Comparison of ENCODE assay signal across 16 cellular contexts in genomic region chr1:153539395-153540093, GRCh38. TPM values are rescaled to one million over a fixed set of nuclear protein-coding genes. Genes with fewer than 3 reads are reported as not detected.
DNase-seq lines count a peak whose midpoint lies in the region; ATAC-seq, FAIRE-seq and TF ChIP-seq lines count a peak whose summit lies in the region.
"Had no signal": no experiment of that assay in that cellular context is flagged by ENCODE, and none has a peak within 500 bp of the region (broad histone marks: within the 10 kb centered on the region; RNA-seq: fewer than 3 reads in every experiment).

No MANE protein-coding gene starts in this region.

- TF ChIP-seq RAD21 in HepG2 (CRISPR knock-in tag; IDR thresholded peaks at IDR 0.05) = no peak

- peaks cover 25% of the 10 kb centered on the region for H3K79me2 ChIP-seq in PC-9 (ENCODE audit: low read depth)
- no peaks in the 10 kb centered on the region for H3K79me2 ChIP-seq in HepG2 (ENCODE audit: insufficient read depth, low read length)

- H3K9me3 ChIP-seq in PC-9 (ENCODE audit: insufficient read depth, low read depth) (no peaks in the 10 kb centered on the region), spleen (no peaks in the 10 kb centered on the region), HepG2 (ENCODE audit: low read length) (no peaks in the 10 kb centered on the region)
- no peaks in the 10 kb centered on the region for H3K9me3 ChIP-seq in effector memory CD4-positive, alpha-beta T cell (ENCODE audit: control insufficient read depth, low read length)
- H3K9me3 ChIP-seq: pancreas, SK-N-SH had no signal

- H4K20me1 ChIP-seq in PC-9 (ENCODE audit: insufficient read depth) (peaks cover 4% of the 10 kb centered on the region; the same call in 1 of the 2 replicates), HepG2 (ENCODE audit: insufficient read depth, low read length) (no peaks in the 10 kb centered on the region)

- POLR2A ChIA-PET in PC-9 (lab: Charles Lee; ENCODE audit: unreplicated experiment) (interaction anchor here (0.6 to 1.1 kb wide), 2 partner anchors 29 to 73 kb away, joined by 3 read pairs; partner anchors contain the start of gene S100A16), HepG2 (lab: Yijun Ruan, JAX) (no interaction called here)

- no peaks in the 10 kb centered on the region for H3K27me3 ChIP-seq in PC-9 (ENCODE audit: insufficient read depth, low read depth)
- no peaks in the 10 kb centered on the region for H3K27me3 ChIP-seq in effector memory CD4-positive, alpha-beta T cell (replicated peaks; ENCODE audit: control insufficient read depth, insufficient read depth, low read length, poor library complexity, severe bottlenecking)
- no peaks in the 10 kb centered on the region for H3K27me3 ChIP-seq in spleen (replicated peaks in 1 of 7)
- H3K27me3 ChIP-seq in HepG2 (ENCODE audit: control insufficient read depth in 1 of 2, insufficient read depth in 2 of 2, low read length in 2 of 2) = peaks cover 0 to 10% of the 10 kb centered on the region in 2 experiments; a peak in 2 of 5 replicates
- H3K27me3 ChIP-seq: pancreas had no signal

- TF ChIP-seq CTCF in PC-9 (conservative IDR thresholded peaks at IDR 0.05) (no peak), spleen (IDR thresholded peaks at IDR 0.05 in 8 of 11, conservative IDR thresholded peaks at IDR 0.05 in 3 of 11) (no peak), HepG2 (CRISPR knock-in tag; IDR thresholded peaks at IDR 0.05) (no peak)

- H2AFZ ChIP-seq in PC-9 (no peak overlapping the region), HepG2 (ENCODE audit: low read length) (no peak overlapping the region)

- no peak for FAIRE-seq in HepG2 (lab: Jason Lieb, UNC)
- FAIRE-seq: endometrium, pancreas had no signal

- CTCF ChIA-PET in PC-9 (lab: Charles Lee) (interaction anchor here (0.6 kb wide), 1 partner anchor 31 kb away, joined by 13 read pairs; no protein-coding TSS in a partner anchor), HepG2 (lab: Yijun Ruan, JAX; ENCODE audit: low intra/inter-chr PET ratio, low total read pairs) (no interaction called here)

- DNase-seq in NCI-H2171 treated with DMSO at 0.1 percent for 48 hours (lab: John Stamatoyannopoulos, UW) (peak; percentile 20), NCI-H2171 (lab: John Stamatoyannopoulos, UW) (no peak), PC-9 (no peak), spleen (peak; percentile 48), HepG2 (ENCODE audit: low spot score) (no peak), anterior cingulate cortex (lab: John Stamatoyannopoulos, UW) (no peak), NCI-H524 treated with DMSO at 0.1 percent for 48 hours (lab: John Stamatoyannopoulos, UW) (no peak)
- no peak for DNase-seq in effector memory CD4-positive, alpha-beta T cell
- DNase-seq: head of caudate nucleus; MM.1S; SK-N-SH; stimulated activated CD4-positive, alpha-beta T cell treated with anti-CD3 and anti-CD28 coated beads, Interleukin-4, amount 100 ng/mL, for 4 hours; substantia nigra had no signal

- TF ChIP-seq EP300 in HepG2 (IDR thresholded peaks at IDR 0.05; ENCODE audit: low read depth in 2 of 2, low read length in 2 of 2) = no peak
- no peak for TF ChIP-seq EP300 in HepG2 (CRISPR knock-in tag; IDR thresholded peaks at IDR 0.05; ENCODE audit: borderline replicate concordance)

- H3K4me2 ChIP-seq in PC-9 (peak overlapping the region; percentile 89), HepG2 (ENCODE audit: low read depth, low read length) (no peak overlapping the region)
- H3K4me2 ChIP-seq: SK-N-SH had no signal

- no peak overlapping the region for H3K9ac ChIP-seq in HepG2 (ENCODE audit: insufficient read depth, low read depth, low read length)
- H3K9ac ChIP-seq: SK-N-SH had no signal

- H3K27ac ChIP-seq in PC-9 (peak overlapping the region; percentile 94), spleen (peak overlapping the region in 4 of 8 donors; percentile 73 to 93 (median 88)), HepG2 (ENCODE audit: extremely low read length, insufficient read depth, low read length) (no peak overlapping the region)
- peak overlapping the region; percentile 76 for H3K27ac ChIP-seq in effector memory CD4-positive, alpha-beta T cell (ENCODE audit: insufficient read depth, low read length, poor library complexity, severe bottlenecking)
- H3K27ac ChIP-seq: pancreas had no signal

- in situ Hi-C loops in HepG2 (cut with HindIII; ENCODE audit: extremely low pct_ligation_motif_present, low pct_unique_long_range_greater_than_20kb) = no loop called here

- peak overlapping the region; percentile 34; the same call in 1 of the 2 replicates for H3K4me3 ChIP-seq in PC-9
- no peak overlapping the region for H3K4me3 ChIP-seq in effector memory CD4-positive, alpha-beta T cell (ENCODE audit: insufficient read depth, low read depth, low read length, poor library complexity, severe bottlenecking)
- no peak overlapping the region for H3K4me3 ChIP-seq in spleen
- H3K4me3 ChIP-seq in HepG2 (replicated peaks in 1 of 3; ENCODE audit: insufficient read depth in 1 of 3, low read depth in 2 of 3, low read length in 3 of 3) = no peak overlapping the region
- H3K4me3 ChIP-seq: pancreas had no signal

- peaks cover 72% of the 10 kb centered on the region for H3F3A ChIP-seq in PC-9 (ENCODE audit: insufficient read depth, low read depth)

- H3K36me3 ChIP-seq in PC-9 (ENCODE audit: low read depth) (peaks cover 6% of the 10 kb centered on the region), spleen (peaks cover 0 to 27% (median 0%) of the 10 kb centered on the region in 6 donors), HepG2 (replicated peaks in 1 of 2; ENCODE audit: control insufficient read depth in 1 of 2, insufficient read depth in 2 of 2, low read length in 2 of 2) (no peaks in the 10 kb centered on the region)
- peaks cover 18% of the 10 kb centered on the region for H3K36me3 ChIP-seq in effector memory CD4-positive, alpha-beta T cell (ENCODE audit: control insufficient read depth, insufficient read depth, low read length)
- H3K36me3 ChIP-seq: pancreas had no signal

- H3K4me1 ChIP-seq in PC-9 (replicated peaks; ENCODE audit: insufficient read depth) = peaks cover 85% of the 10 kb centered on the region
- peaks cover 72% of the 10 kb centered on the region for H3K4me1 ChIP-seq in effector memory CD4-positive, alpha-beta T cell (ENCODE audit: control insufficient read depth, insufficient read depth, low read length, poor library complexity, severe bottlenecking)
- peaks cover 24 to 78% (median 66%) of the 10 kb centered on the region in 6 donors for H3K4me1 ChIP-seq in spleen
- peaks cover 90% of the 10 kb centered on the region for H3K4me1 ChIP-seq in HepG2 (ENCODE audit: insufficient read depth, low read length)

- TF ChIP-seq POLR2A in spleen (IDR thresholded peaks at IDR 0.05) = no peak
- TF ChIP-seq POLR2A in HepG2 (IDR thresholded peaks at IDR 0.05; ENCODE audit: insufficient read depth in 1 of 2, low read depth in 2 of 2, low read length in 2 of 2) = no peak

- BruUV-seq in PC-9 (replicated peaks; lab: Mats Ljungman, UMichigan) (no TSS peak), HepG2 (replicated peaks; lab: Mats Ljungman, UMichigan) (no TSS peak)

- H3K9me2 ChIP-seq in PC-9 (ENCODE audit: insufficient read depth) = no peaks in the 10 kb centered on the region
- H3K9me2 ChIP-seq: SK-N-SH had no signal

- ATAC-seq in HepG2 = no peak
- ATAC-seq: left lobe of liver, pancreas had no signal

- WGBS in spleen, 5 donors = 85 to 89% (median 87%) methylated on average over 4 of the region's 4 CpGs
- WGBS in HepG2 (ENCODE audit: low lambda C conversion rate) = 33% methylated on average over 4 of the region's 4 CpGs

- intact Hi-C loops in PC-9 (cut with micrococcal nuclease; ENCODE audit: unreplicated experiment) = loop anchor here (10.0 kb wide), 1 partner anchor 425 kb away; the partner anchor contains the start of genes CREB3L4 and SLC39A1
- intact Hi-C loops in spleen (cut with DNase I; ENCODE audit: low total_unique reads) = no loop called here
- intact Hi-C loops in HepG2 (cut with micrococcal nuclease; ENCODE audit: unreplicated experiment) = no loop called here

RNA-seq across cellular contexts. Expression of gene S100A5, which starts 1.2 kb away (rescaled TPM):
- total RNA-seq in PC-9 (2021) (7.2 and 11.1 TPM in 2 replicates), spleen (1 to 10 TPM in 1 of 7 donors, not detected in 6; 2.8 TPM), HepG2 (2016; rRNA removed; fragmentation: Illumina TruSeq; extraction: Trizol) (not detected in 2 replicates)
- polyA plus RNA-seq in spleen (under 1 TPM in 2 of 3 donors, not detected in 1; 0.32 to 0.46 TPM), HepG2 (2011; rRNA removed) (not detected in 2 replicates)
- not detected in 2 replicates for total RNA-seq in HepG2 (2016; cell fraction: cytosol; rRNA removed; fragmentation: Illumina TruSeq; extraction: Trizol; ENCODE audit: low read depth)
- total RNA-seq in HepG2 (2016; cell fraction: insoluble cytoplasmic fraction; rRNA removed; fragmentation: Illumina TruSeq; extraction: Trizol) = not detected in 2 replicates
- not detected in 2 replicates for total RNA-seq in HepG2 (2016; cell fraction: membrane; rRNA removed; fragmentation: Illumina TruSeq; extraction: Trizol)
- total RNA-seq in HepG2 (2016; cell fraction: nucleus; rRNA removed; fragmentation: Illumina TruSeq; extraction: Trizol) = not detected in 2 replicates
- not detected in 2 replicates for polyA plus RNA-seq in HepG2 (2011; cell fraction: cytosol; rRNA removed)
- 0.71 TPM in 1 of 2 replicates, not detected in the other for polyA plus RNA-seq in HepG2 (2011; cell fraction: nucleus; rRNA removed)
- not detected in 2 replicates for polyA plus RNA-seq in HepG2 (2012)
- not detected in 2 replicates for polyA plus RNA-seq in HepG2 (2016; cell fraction: cytosol; fragmentation: Illumina TruSeq; extraction: Trizol; ENCODE audit: low read depth)
- not detected in 2 replicates for polyA plus RNA-seq in HepG2 (2016; cell fraction: insoluble cytoplasmic fraction; fragmentation: Illumina TruSeq; extraction: Trizol; ENCODE audit: low read depth)
- not detected in 2 replicates for polyA plus RNA-seq in HepG2 (2016; cell fraction: membrane; fragmentation: Illumina TruSeq; extraction: Trizol; ENCODE audit: low read depth)
- not detected in 2 replicates for polyA plus RNA-seq in HepG2 (2016; cell fraction: nucleus; fragmentation: Illumina TruSeq; extraction: Trizol; ENCODE audit: insufficient read depth, low read depth)
- not detected in 2 replicates for polyA minus RNA-seq in HepG2 (2011; rRNA and poly(A)+ RNA removed; ENCODE audit: low replicate concordance)
- not detected in 2 replicates for polyA minus RNA-seq in HepG2 (2011; cell fraction: cytosol; rRNA and poly(A)+ RNA removed)
- not detected in 2 replicates for polyA minus RNA-seq in HepG2 (2011; cell fraction: nucleus; rRNA and poly(A)+ RNA removed)
- total RNA-seq: left lobe of liver, pancreas had no signal
- polyA plus RNA-seq: pancreas had no signal

RNA-seq across cellular contexts. Expression of gene S100A6, which starts 3.8 kb away (rescaled TPM):
- total RNA-seq in PC-9 (2021) (873 and 994 TPM in 2 replicates), spleen (100 to 1,000 TPM; 121 to 403 (median 193) TPM), HepG2 (2016; rRNA removed; fragmentation: Illumina TruSeq; extraction: Trizol) (85.0 and 87.3 TPM in 2 replicates)
- polyA plus RNA-seq in spleen (100 to 1,000 TPM; 578 to 779 (median 653) TPM), HepG2 (2011; rRNA removed) (72.9 and 82.2 TPM in 2 replicates)
- total RNA-seq in HepG2 (2016; cell fraction: cytosol; rRNA removed; fragmentation: Illumina TruSeq; extraction: Trizol; ENCODE audit: low read depth) = 95.2 and 111 TPM in 2 replicates
- total RNA-seq in HepG2 (2016; cell fraction: insoluble cytoplasmic fraction; rRNA removed; fragmentation: Illumina TruSeq; extraction: Trizol) = 89.3 and 95.9 TPM in 2 replicates
- total RNA-seq in HepG2 (2016; cell fraction: membrane; rRNA removed; fragmentation: Illumina TruSeq; extraction: Trizol) = 73.2 and 86.0 TPM in 2 replicates
- total RNA-seq in HepG2 (2016; cell fraction: nucleus; rRNA removed; fragmentation: Illumina TruSeq; extraction: Trizol) = 41.0 and 44.0 TPM in 2 replicates
- polyA plus RNA-seq in HepG2 (2011; cell fraction: cytosol; rRNA removed) = 27.1 and 54.2 TPM in 2 replicates
- 21.4 and 24.5 TPM in 2 replicates for polyA plus RNA-seq in HepG2 (2011; cell fraction: nucleus; rRNA removed)
- polyA plus RNA-seq in HepG2 (2012) = 25.8 and 48.9 TPM in 2 replicates
- 88.0 and 125 TPM in 2 replicates for polyA plus RNA-seq in HepG2 (2016; cell fraction: cytosol; fragmentation: Illumina TruSeq; extraction: Trizol; ENCODE audit: low read depth)
- 75.5 and 87.1 TPM in 2 replicates for polyA plus RNA-seq in HepG2 (2016; cell fraction: insoluble cytoplasmic fraction; fragmentation: Illumina TruSeq; extraction: Trizol; ENCODE audit: low read depth)
- 64.5 and 81.1 TPM in 2 replicates for polyA plus RNA-seq in HepG2 (2016; cell fraction: membrane; fragmentation: Illumina TruSeq; extraction: Trizol; ENCODE audit: low read depth)
- polyA plus RNA-seq in HepG2 (2016; cell fraction: nucleus; fragmentation: Illumina TruSeq; extraction: Trizol; ENCODE audit: insufficient read depth, low read depth) = 81.0 and 88.7 TPM in 2 replicates
- polyA minus RNA-seq in HepG2 (2011; rRNA and poly(A)+ RNA removed; ENCODE audit: low replicate concordance) = 67.0 and 985 TPM in 2 replicates
- 46.8 and 61.9 TPM in 2 replicates for polyA minus RNA-seq in HepG2 (2011; cell fraction: cytosol; rRNA and poly(A)+ RNA removed)
- 10.4 and 13.5 TPM in 2 replicates for polyA minus RNA-seq in HepG2 (2011; cell fraction: nucleus; rRNA and poly(A)+ RNA removed)

RNA-seq across cellular contexts. Expression of gene S100A4, which starts 6.1 kb away (rescaled TPM):
- total RNA-seq in PC-9 (2021) = 303 and 346 TPM in 2 replicates
- 100 to 1,000 TPM; 161 to 521 (median 309) TPM for total RNA-seq in spleen
- 100 to 1,000 TPM; 309 to 755 (median 572) TPM for polyA plus RNA-seq in spleen
- 20.2 and 24.5 TPM in 2 replicates for total RNA-seq in HepG2 (2016; rRNA removed; fragmentation: Illumina TruSeq; extraction: Trizol)
- total RNA-seq in HepG2 (2016; cell fraction: cytosol; rRNA removed; fragmentation: Illumina TruSeq; extraction: Trizol; ENCODE audit: low read depth) = 10.5 and 12.8 TPM in 2 replicates
- 20.9 and 28.0 TPM in 2 replicates for total RNA-seq in HepG2 (2016; cell fraction: insoluble cytoplasmic fraction; rRNA removed; fragmentation: Illumina TruSeq; extraction: Trizol)
- 10.0 and 12.0 TPM in 2 replicates for total RNA-seq in HepG2 (2016; cell fraction: membrane; rRNA removed; fragmentation: Illumina TruSeq; extraction: Trizol)
- 9.7 and 12.1 TPM in 2 replicates for total RNA-seq in HepG2 (2016; cell fraction: nucleus; rRNA removed; fragmentation: Illumina TruSeq; extraction: Trizol)
- 9.6 and 12.9 TPM in 2 replicates for polyA plus RNA-seq in HepG2 (2011; rRNA removed)
- polyA plus RNA-seq in HepG2 (2011; cell fraction: cytosol; rRNA removed) = 9.3 and 18.7 TPM in 2 replicates
- polyA plus RNA-seq in HepG2 (2011; cell fraction: nucleus; rRNA removed) = 3.3 and 3.4 TPM in 2 replicates
- polyA plus RNA-seq in HepG2 (2012) = 6.0 and 7.5 TPM in 2 replicates
- 9.9 and 13.6 TPM in 2 replicates for polyA plus RNA-seq in HepG2 (2016; cell fraction: cytosol; fragmentation: Illumina TruSeq; extraction: Trizol; ENCODE audit: low read depth)
- polyA plus RNA-seq in HepG2 (2016; cell fraction: insoluble cytoplasmic fraction; fragmentation: Illumina TruSeq; extraction: Trizol; ENCODE audit: low read depth) = 25.0 and 26.5 TPM in 2 replicates
- 7.8 and 8.2 TPM in 2 replicates for polyA plus RNA-seq in HepG2 (2016; cell fraction: membrane; fragmentation: Illumina TruSeq; extraction: Trizol; ENCODE audit: low read depth)
- polyA plus RNA-seq in HepG2 (2016; cell fraction: nucleus; fragmentation: Illumina TruSeq; extraction: Trizol; ENCODE audit: insufficient read depth, low read depth) = 13.5 and 17.9 TPM in 2 replicates
- 2.2 and 807 TPM in 2 replicates for polyA minus RNA-seq in HepG2 (2011; rRNA and poly(A)+ RNA removed; ENCODE audit: low replicate concordance)
- 4.3 and 4.7 TPM in 2 replicates for polyA minus RNA-seq in HepG2 (2011; cell fraction: cytosol; rRNA and poly(A)+ RNA removed)
- 3.5 and 4.6 TPM in 2 replicates for polyA minus RNA-seq in HepG2 (2011; cell fraction: nucleus; rRNA and poly(A)+ RNA removed)

RNA-seq across cellular contexts. Expression of gene S100A3, which starts 9.5 kb away (rescaled TPM):
- total RNA-seq in PC-9 (2021) (1.5 and 2.4 TPM in 2 replicates), spleen (1 to 10 TPM in 2 of 7 donors, under 1 TPM in 1, not detected in 4; 0.44 to 1.3 (median 1.0) TPM), HepG2 (2016; rRNA removed; fragmentation: Illumina TruSeq; extraction: Trizol) (2.5 and 2.8 TPM in 2 replicates)
- polyA plus RNA-seq in spleen (1 to 10 TPM; 1.1 to 2.6 (median 2.2) TPM), HepG2 (2011; rRNA removed) (3.6 and 4.5 TPM in 2 replicates)
- 1.4 and 1.9 TPM in 2 replicates for total RNA-seq in HepG2 (2016; cell fraction: cytosol; rRNA removed; fragmentation: Illumina TruSeq; extraction: Trizol; ENCODE audit: low read depth)
- 2.1 and 3.0 TPM in 2 replicates for total RNA-seq in HepG2 (2016; cell fraction: insoluble cytoplasmic fraction; rRNA removed; fragmentation: Illumina TruSeq; extraction: Trizol)
- total RNA-seq in HepG2 (2016; cell fraction: membrane; rRNA removed; fragmentation: Illumina TruSeq; extraction: Trizol) = 1.7 and 2.1 TPM in 2 replicates
- total RNA-seq in HepG2 (2016; cell fraction: nucleus; rRNA removed; fragmentation: Illumina TruSeq; extraction: Trizol) = 0.63 and 0.65 TPM in 2 replicates
- polyA plus RNA-seq in HepG2 (2011; cell fraction: cytosol; rRNA removed) = 3.2 and 7.2 TPM in 2 replicates
- polyA plus RNA-seq in HepG2 (2011; cell fraction: nucleus; rRNA removed) = 1.4 and 1.7 TPM in 2 replicates
- polyA plus RNA-seq in HepG2 (2012) = 0.36 and 0.80 TPM in 2 replicates
- 1.4 and 2.2 TPM in 2 replicates for polyA plus RNA-seq in HepG2 (2016; cell fraction: cytosol; fragmentation: Illumina TruSeq; extraction: Trizol; ENCODE audit: low read depth)
- 3.6 and 3.7 TPM in 2 replicates for polyA plus RNA-seq in HepG2 (2016; cell fraction: insoluble cytoplasmic fraction; fragmentation: Illumina TruSeq; extraction: Trizol; ENCODE audit: low read depth)
- 1.8 TPM in 2 replicates for polyA plus RNA-seq in HepG2 (2016; cell fraction: membrane; fragmentation: Illumina TruSeq; extraction: Trizol; ENCODE audit: low read depth)
- 2.5 and 2.6 TPM in 2 replicates for polyA plus RNA-seq in HepG2 (2016; cell fraction: nucleus; fragmentation: Illumina TruSeq; extraction: Trizol; ENCODE audit: insufficient read depth, low read depth)
- polyA minus RNA-seq in HepG2 (2011; rRNA and poly(A)+ RNA removed; ENCODE audit: low replicate concordance) = 5.2 and 5.8 TPM in 2 replicates
- 1.8 TPM in 1 of 2 replicates, not detected in the other for polyA minus RNA-seq in HepG2 (2011; cell fraction: cytosol; rRNA and poly(A)+ RNA removed)
- 0.90 TPM in 1 of 2 replicates, not detected in the other for polyA minus RNA-seq in HepG2 (2011; cell fraction: nucleus; rRNA and poly(A)+ RNA removed)
- total RNA-seq: left lobe of liver had no signal

RNA-seq across cellular contexts. Expression of gene S100A2, which starts 26.1 kb away (rescaled TPM):
- total RNA-seq in PC-9 (2021) (145 and 147 TPM in 2 replicates), spleen (under 1 TPM in 2 of 7 donors, not detected in 5; 0.60 to 0.97 TPM), HepG2 (2016; rRNA removed; fragmentation: Illumina TruSeq; extraction: Trizol) (1.2 and 1.4 TPM in 2 replicates)
- polyA plus RNA-seq in spleen (1 to 10 TPM in 2 of 3 donors, under 1 TPM in 1; 0.61 to 5.2 (median 2.8) TPM), HepG2 (2011; rRNA removed) (1.2 and 1.4 TPM in 2 replicates)
- total RNA-seq in HepG2 (2016; cell fraction: cytosol; rRNA removed; fragmentation: Illumina TruSeq; extraction: Trizol; ENCODE audit: low read depth) = 2.0 and 3.0 TPM in 2 replicates
- total RNA-seq in HepG2 (2016; cell fraction: insoluble cytoplasmic fraction; rRNA removed; fragmentation: Illumina TruSeq; extraction: Trizol) = 1.6 and 2.1 TPM in 2 replicates
- 2.0 and 2.6 TPM in 2 replicates for total RNA-seq in HepG2 (2016; cell fraction: membrane; rRNA removed; fragmentation: Illumina TruSeq; extraction: Trizol)
- total RNA-seq in HepG2 (2016; cell fraction: nucleus; rRNA removed; fragmentation: Illumina TruSeq; extraction: Trizol) = 0.50 and 1.2 TPM in 2 replicates
- 1.2 and 1.7 TPM in 2 replicates for polyA plus RNA-seq in HepG2 (2011; cell fraction: cytosol; rRNA removed)
- polyA plus RNA-seq in HepG2 (2011; cell fraction: nucleus; rRNA removed) = 0.52 and 0.93 TPM in 2 replicates
- 0.30 and 1.1 TPM in 2 replicates for polyA plus RNA-seq in HepG2 (2012)
- polyA plus RNA-seq in HepG2 (2016; cell fraction: cytosol; fragmentation: Illumina TruSeq; extraction: Trizol; ENCODE audit: low read depth) = 1.6 and 1.8 TPM in 2 replicates
- 1.6 TPM in 2 replicates for polyA plus RNA-seq in HepG2 (2016; cell fraction: insoluble cytoplasmic fraction; fragmentation: Illumina TruSeq; extraction: Trizol; ENCODE audit: low read depth)
- polyA plus RNA-seq in HepG2 (2016; cell fraction: membrane; fragmentation: Illumina TruSeq; extraction: Trizol; ENCODE audit: low read depth) = 1.9 and 2.6 TPM in 2 replicates
- 1.4 and 1.6 TPM in 2 replicates for polyA plus RNA-seq in HepG2 (2016; cell fraction: nucleus; fragmentation: Illumina TruSeq; extraction: Trizol; ENCODE audit: insufficient read depth, low read depth)
- 8.7 TPM in 1 of 2 replicates, not detected in the other for polyA minus RNA-seq in HepG2 (2011; rRNA and poly(A)+ RNA removed; ENCODE audit: low replicate concordance)
- polyA minus RNA-seq in HepG2 (2011; cell fraction: cytosol; rRNA and poly(A)+ RNA removed) = not detected in 2 replicates
- 0.99 TPM in 1 of 2 replicates, not detected in the other for polyA minus RNA-seq in HepG2 (2011; cell fraction: nucleus; rRNA and poly(A)+ RNA removed)

Comparison
In these comparisons a context has a peak if more than half of its experiments do, and no peak if none do; other contexts are left out.
1. DNase-seq: peak in NCI-H2171 treated with DMSO at 0.1 percent for 48 hours (single experiment) and spleen (single experiment); none in NCI-H2171 (single experiment), PC-9 (0 of 2), effector memory CD4-positive, alpha-beta T cell (0 of 3), HepG2 (single experiment), anterior cingulate cortex (0 of 58) and NCI-H524 treated with DMSO at 0.1 percent for 48 hours (single experiment).
2. RNA of gene S100A4, which starts 6.1 kb away (total RNA-seq): 161 to 521 TPM in spleen and 303 to 346 TPM in PC-9; 9.7 to 28.0 TPM in HepG2; every median in the first group is over 4 times any median in the second.